Comparison of ENCODE assay signal across 1 cellular context in genomic region chr17:7214300-7215135, GRCh38.
TF ChIP-seq lines count a peak whose summit lies in the region.

No MANE protein-coding gene starts in this region.

TF ChIP-seq in K562, 482 proteins besides CTCF, POLR2A, EP300 and RAD21 (continued from another document and continues in another):
- TF ChIP-seq, protein P1, sequence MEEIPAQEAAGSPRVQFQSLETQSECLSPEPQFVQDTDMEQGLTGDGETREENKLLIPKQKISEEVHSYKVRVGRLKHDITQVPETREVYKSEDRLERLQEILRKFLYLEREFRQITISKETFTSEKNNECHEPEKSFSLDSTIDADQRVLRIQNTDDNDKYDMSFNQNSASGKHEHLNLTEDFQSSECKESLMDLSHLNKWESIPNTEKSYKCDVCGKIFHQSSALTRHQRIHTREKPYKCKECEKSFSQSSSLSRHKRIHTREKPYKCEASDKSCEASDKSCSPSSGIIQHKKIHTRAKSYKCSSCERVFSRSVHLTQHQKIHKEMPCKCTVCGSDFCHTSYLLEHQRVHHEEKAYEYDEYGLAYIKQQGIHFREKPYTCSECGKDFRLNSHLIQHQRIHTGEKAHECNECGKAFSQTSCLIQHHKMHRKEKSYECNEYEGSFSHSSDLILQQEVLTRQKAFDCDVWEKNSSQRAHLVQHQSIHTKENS (CRISPR knock-in tag; IDR thresholded peaks at IDR 0.05): no peak
- no peak for TF ChIP-seq CHD7 (IDR thresholded peaks at IDR 0.05; ENCODE audit: low read depth, low read length)
- 0 out of 2 replicates have a peak, but pooled peaks have one; percentile 57 for TF ChIP-seq MBD2 (IDR thresholded peaks at IDR 0.05; ENCODE audit: borderline replicate concordance, low read depth)
- TF ChIP-seq MXD1 (CRISPR knock-in tag; IDR thresholded peaks at IDR 0.05; ENCODE audit: borderline replicate concordance, poor library complexity, severe bottlenecking): no peak
- no peak for TF ChIP-seq HLTF (IDR thresholded peaks at IDR 0.05)
- no peak for TF ChIP-seq KAT7 (CRISPR knock-in tag; IDR thresholded peaks at IDR 0.05; ENCODE audit: borderline replicate concordance)
- TF ChIP-seq ZNF830 (CRISPR knock-in tag; IDR thresholded peaks at IDR 0.05): no peak
- no peak for TF ChIP-seq SRSF7 (optimal IDR thresholded peaks at IDR 0.05; ENCODE audit: low read depth, low read length)
- TF ChIP-seq FOXK1 (CRISPR knock-in tag; IDR thresholded peaks at IDR 0.05; ENCODE audit: borderline replicate concordance): no peak
- no peak for TF ChIP-seq ESRRB (CRISPR knock-in tag; IDR thresholded peaks at IDR 0.05; ENCODE audit: borderline replicate concordance)
- TF ChIP-seq, protein P2, sequence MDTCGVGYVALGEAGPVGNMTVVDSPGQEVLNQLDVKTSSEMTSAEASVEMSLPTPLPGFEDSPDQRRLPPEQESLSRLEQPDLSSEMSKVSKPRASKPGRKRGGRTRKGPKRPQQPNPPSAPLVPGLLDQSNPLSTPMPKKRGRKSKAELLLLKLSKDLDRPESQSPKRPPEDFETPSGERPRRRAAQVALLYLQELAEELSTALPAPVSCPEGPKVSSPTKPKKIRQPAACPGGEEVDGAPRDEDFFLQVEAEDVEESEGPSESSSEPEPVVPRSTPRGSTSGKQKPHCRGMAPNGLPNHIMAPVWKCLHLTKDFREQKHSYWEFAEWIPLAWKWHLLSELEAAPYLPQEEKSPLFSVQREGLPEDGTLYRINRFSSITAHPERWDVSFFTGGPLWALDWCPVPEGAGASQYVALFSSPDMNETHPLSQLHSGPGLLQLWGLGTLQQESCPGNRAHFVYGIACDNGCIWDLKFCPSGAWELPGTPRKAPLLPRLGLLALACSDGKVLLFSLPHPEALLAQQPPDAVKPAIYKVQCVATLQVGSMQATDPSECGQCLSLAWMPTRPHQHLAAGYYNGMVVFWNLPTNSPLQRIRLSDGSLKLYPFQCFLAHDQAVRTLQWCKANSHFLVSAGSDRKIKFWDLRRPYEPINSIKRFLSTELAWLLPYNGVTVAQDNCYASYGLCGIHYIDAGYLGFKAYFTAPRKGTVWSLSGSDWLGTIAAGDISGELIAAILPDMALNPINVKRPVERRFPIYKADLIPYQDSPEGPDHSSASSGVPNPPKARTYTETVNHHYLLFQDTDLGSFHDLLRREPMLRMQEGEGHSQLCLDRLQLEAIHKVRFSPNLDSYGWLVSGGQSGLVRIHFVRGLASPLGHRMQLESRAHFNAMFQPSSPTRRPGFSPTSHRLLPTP (IDR thresholded peaks at IDR 0.05; ENCODE audit: borderline replicate concordance, extremely low read depth, insufficient read length): no peak
- TF ChIP-seq XRCC4 (IDR thresholded peaks at IDR 0.05; ENCODE audit: extremely low read depth, insufficient read depth, insufficient read length): no peak
- no peak for TF ChIP-seq ZNF124 (CRISPR knock-in tag; IDR thresholded peaks at IDR 0.05)
- TF ChIP-seq NFIC (IDR thresholded peaks at IDR 0.05): no peak
- no peak for TF ChIP-seq ZHX1 (conservative IDR thresholded peaks at IDR 0.05; ENCODE audit: low read length)
- TF ChIP-seq SMARCC2 (IDR thresholded peaks at IDR 0.05; ENCODE audit: low read depth): no peak
- no peak for TF ChIP-seq CEBPG (CRISPR knock-in tag; IDR thresholded peaks at IDR 0.05)
- TF ChIP-seq CEBPG (tag; conservative IDR thresholded peaks at IDR 0.05 in 1 of 2, IDR thresholded peaks at IDR 0.05 in 1 of 2): 0 out of 4 replicates have a peak, but pooled peaks of 1 of the 2 experiments have one; percentile 3
- TF ChIP-seq CSDE1 (IDR thresholded peaks at IDR 0.05): peak in 1 of 2 experiments; percentile 97; a peak in 2 of 4 replicates
- TF ChIP-seq U2AF2 (optimal IDR thresholded peaks at IDR 0.05; ENCODE audit: low read depth, low read length): no peak
- no peak for TF ChIP-seq CHD1 (IDR thresholded peaks at IDR 0.05; ENCODE audit: low read length)
- TF ChIP-seq MAFG (tag; conservative IDR thresholded peaks at IDR 0.05): no peak
- TF ChIP-seq, protein P3, sequence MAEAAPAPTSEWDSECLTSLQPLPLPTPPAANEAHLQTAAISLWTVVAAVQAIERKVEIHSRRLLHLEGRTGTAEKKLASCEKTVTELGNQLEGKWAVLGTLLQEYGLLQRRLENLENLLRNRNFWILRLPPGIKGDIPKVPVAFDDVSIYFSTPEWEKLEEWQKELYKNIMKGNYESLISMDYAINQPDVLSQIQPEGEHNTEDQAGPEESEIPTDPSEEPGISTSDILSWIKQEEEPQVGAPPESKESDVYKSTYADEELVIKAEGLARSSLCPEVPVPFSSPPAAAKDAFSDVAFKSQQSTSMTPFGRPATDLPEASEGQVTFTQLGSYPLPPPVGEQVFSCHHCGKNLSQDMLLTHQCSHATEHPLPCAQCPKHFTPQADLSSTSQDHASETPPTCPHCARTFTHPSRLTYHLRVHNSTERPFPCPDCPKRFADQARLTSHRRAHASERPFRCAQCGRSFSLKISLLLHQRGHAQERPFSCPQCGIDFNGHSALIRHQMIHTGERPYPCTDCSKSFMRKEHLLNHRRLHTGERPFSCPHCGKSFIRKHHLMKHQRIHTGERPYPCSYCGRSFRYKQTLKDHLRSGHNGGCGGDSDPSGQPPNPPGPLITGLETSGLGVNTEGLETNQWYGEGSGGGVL (CRISPR knock-in tag; IDR thresholded peaks at IDR 0.05): no peak
- TF ChIP-seq NONO (IDR thresholded peaks at IDR 0.05; ENCODE audit: low read depth in 2 of 2, low read length in 1 of 2): no peak
- TF ChIP-seq ZBTB5 (IDR thresholded peaks at IDR 0.05): no peak
- TF ChIP-seq PRPF4 (IDR thresholded peaks at IDR 0.05; ENCODE audit: insufficient read depth, low read depth, low read length, poor library complexity, severe bottlenecking): no peak
- TF ChIP-seq NR2C2 (CRISPR knock-in tag; IDR thresholded peaks at IDR 0.05): no peak
- TF ChIP-seq NR2C2 (tag; IDR thresholded peaks at IDR 0.05): no peak
